ENCODE assay signal across 1 cellular context in genomic region chr14:69703047-69704046, GRCh38.
A peak's percentile ranks its signal among the peaks of the same experiment; 100 is the strongest.
TF ChIP-seq lines count a peak whose summit lies in the region.

No MANE protein-coding gene starts in this region.

TF ChIP-seq in HepG2, 621 proteins besides CTCF, POLR2A, EP300 and RAD21 (continued from another document and continues in another):
- TF ChIP-seq, protein P1, sequence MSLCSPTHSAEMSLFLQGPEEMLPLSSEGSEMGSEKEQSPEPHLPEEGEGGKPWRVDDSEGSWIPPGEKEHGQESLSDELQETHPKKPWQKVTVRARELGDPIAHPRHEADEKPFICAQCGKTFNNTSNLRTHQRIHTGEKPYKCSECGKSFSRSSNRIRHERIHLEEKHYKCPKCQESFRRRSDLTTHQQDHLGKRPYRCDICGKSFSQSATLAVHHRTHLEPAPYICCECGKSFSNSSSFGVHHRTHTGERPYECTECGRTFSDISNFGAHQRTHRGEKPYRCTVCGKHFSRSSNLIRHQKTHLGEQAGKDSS (CRISPR knock-in tag; IDR thresholded peaks at IDR 0.05; ENCODE audit: borderline replicate concordance, low read depth) = no peak
- no peak for TF ChIP-seq ASH2L (IDR thresholded peaks at IDR 0.05; ENCODE audit: insufficient read length, low read depth, low read length)
- TF ChIP-seq, protein P2, sequence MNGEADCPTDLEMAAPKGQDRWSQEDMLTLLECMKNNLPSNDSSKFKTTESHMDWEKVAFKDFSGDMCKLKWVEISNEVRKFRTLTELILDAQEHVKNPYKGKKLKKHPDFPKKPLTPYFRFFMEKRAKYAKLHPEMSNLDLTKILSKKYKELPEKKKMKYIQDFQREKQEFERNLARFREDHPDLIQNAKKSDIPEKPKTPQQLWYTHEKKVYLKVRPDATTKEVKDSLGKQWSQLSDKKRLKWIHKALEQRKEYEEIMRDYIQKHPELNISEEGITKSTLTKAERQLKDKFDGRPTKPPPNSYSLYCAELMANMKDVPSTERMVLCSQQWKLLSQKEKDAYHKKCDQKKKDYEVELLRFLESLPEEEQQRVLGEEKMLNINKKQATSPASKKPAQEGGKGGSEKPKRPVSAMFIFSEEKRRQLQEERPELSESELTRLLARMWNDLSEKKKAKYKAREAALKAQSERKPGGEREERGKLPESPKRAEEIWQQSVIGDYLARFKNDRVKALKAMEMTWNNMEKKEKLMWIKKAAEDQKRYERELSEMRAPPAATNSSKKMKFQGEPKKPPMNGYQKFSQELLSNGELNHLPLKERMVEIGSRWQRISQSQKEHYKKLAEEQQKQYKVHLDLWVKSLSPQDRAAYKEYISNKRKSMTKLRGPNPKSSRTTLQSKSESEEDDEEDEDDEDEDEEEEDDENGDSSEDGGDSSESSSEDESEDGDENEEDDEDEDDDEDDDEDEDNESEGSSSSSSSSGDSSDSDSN (CRISPR knock-in tag; IDR thresholded peaks at IDR 0.05) = no peak
- TF ChIP-seq RXRB (CRISPR knock-in tag; IDR thresholded peaks at IDR 0.05; ENCODE audit: borderline replicate concordance) = peak; percentile 13; the same call in 1 of the 2 replicates
- TF ChIP-seq SNRNP70 (IDR thresholded peaks at IDR 0.05; ENCODE audit: low read depth, low read length) = no peak
- no peak for TF ChIP-seq ZNF205 (CRISPR knock-in tag; IDR thresholded peaks at IDR 0.05)
- TF ChIP-seq ZNF772 (CRISPR knock-in tag; IDR thresholded peaks at IDR 0.05) = no peak
- TF ChIP-seq, protein P3, sequence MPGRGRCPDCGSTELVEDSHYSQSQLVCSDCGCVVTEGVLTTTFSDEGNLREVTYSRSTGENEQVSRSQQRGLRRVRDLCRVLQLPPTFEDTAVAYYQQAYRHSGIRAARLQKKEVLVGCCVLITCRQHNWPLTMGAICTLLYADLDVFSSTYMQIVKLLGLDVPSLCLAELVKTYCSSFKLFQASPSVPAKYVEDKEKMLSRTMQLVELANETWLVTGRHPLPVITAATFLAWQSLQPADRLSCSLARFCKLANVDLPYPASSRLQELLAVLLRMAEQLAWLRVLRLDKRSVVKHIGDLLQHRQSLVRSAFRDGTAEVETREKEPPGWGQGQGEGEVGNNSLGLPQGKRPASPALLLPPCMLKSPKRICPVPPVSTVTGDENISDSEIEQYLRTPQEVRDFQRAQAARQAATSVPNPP (CRISPR knock-in tag; IDR thresholded peaks at IDR 0.05) = no peak
- TF ChIP-seq, protein P4, sequence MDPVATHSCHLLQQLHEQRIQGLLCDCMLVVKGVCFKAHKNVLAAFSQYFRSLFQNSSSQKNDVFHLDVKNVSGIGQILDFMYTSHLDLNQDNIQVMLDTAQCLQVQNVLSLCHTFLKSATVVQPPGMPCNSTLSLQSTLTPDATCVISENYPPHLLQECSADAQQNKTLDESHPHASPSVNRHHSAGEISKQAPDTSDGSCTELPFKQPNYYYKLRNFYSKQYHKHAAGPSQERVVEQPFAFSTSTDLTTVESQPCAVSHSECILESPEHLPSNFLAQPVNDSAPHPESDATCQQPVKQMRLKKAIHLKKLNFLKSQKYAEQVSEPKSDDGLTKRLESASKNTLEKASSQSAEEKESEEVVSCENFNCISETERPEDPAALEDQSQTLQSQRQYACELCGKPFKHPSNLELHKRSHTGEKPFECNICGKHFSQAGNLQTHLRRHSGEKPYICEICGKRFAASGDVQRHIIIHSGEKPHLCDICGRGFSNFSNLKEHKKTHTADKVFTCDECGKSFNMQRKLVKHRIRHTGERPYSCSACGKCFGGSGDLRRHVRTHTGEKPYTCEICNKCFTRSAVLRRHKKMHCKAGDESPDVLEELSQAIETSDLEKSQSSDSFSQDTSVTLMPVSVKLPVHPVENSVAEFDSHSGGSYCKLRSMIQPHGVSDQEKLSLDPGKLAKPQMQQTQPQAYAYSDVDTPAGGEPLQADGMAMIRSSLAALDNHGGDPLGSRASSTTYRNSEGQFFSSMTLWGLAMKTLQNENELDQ (CRISPR knock-in tag; IDR thresholded peaks at IDR 0.05; ENCODE audit: borderline replicate concordance) = no peak
- no peak for TF ChIP-seq ZNF766 (CRISPR knock-in tag; IDR thresholded peaks at IDR 0.05; ENCODE audit: borderline replicate concordance)
- no peak for TF ChIP-seq U2AF2 (IDR thresholded peaks at IDR 0.05; ENCODE audit: low read depth, low read length)
- TF ChIP-seq NFE2L1 (CRISPR knock-in tag; IDR thresholded peaks at IDR 0.05; ENCODE audit: borderline replicate concordance) = no peak
- TF ChIP-seq, protein P5, sequence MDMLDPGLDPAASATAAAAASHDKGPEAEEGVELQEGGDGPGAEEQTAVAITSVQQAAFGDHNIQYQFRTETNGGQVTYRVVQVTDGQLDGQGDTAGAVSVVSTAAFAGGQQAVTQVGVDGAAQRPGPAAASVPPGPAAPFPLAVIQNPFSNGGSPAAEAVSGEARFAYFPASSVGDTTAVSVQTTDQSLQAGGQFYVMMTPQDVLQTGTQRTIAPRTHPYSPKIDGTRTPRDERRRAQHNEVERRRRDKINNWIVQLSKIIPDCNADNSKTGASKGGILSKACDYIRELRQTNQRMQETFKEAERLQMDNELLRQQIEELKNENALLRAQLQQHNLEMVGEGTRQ (IDR thresholded peaks at IDR 0.05; ENCODE audit: low read depth, low read length) = no peak
- TF ChIP-seq, protein P5 (CRISPR knock-in tag; IDR thresholded peaks at IDR 0.05; ENCODE audit: borderline replicate concordance) = no peak
- no peak for TF ChIP-seq ZNF225 (CRISPR knock-in tag; IDR thresholded peaks at IDR 0.05)
- TF ChIP-seq, protein P6, sequence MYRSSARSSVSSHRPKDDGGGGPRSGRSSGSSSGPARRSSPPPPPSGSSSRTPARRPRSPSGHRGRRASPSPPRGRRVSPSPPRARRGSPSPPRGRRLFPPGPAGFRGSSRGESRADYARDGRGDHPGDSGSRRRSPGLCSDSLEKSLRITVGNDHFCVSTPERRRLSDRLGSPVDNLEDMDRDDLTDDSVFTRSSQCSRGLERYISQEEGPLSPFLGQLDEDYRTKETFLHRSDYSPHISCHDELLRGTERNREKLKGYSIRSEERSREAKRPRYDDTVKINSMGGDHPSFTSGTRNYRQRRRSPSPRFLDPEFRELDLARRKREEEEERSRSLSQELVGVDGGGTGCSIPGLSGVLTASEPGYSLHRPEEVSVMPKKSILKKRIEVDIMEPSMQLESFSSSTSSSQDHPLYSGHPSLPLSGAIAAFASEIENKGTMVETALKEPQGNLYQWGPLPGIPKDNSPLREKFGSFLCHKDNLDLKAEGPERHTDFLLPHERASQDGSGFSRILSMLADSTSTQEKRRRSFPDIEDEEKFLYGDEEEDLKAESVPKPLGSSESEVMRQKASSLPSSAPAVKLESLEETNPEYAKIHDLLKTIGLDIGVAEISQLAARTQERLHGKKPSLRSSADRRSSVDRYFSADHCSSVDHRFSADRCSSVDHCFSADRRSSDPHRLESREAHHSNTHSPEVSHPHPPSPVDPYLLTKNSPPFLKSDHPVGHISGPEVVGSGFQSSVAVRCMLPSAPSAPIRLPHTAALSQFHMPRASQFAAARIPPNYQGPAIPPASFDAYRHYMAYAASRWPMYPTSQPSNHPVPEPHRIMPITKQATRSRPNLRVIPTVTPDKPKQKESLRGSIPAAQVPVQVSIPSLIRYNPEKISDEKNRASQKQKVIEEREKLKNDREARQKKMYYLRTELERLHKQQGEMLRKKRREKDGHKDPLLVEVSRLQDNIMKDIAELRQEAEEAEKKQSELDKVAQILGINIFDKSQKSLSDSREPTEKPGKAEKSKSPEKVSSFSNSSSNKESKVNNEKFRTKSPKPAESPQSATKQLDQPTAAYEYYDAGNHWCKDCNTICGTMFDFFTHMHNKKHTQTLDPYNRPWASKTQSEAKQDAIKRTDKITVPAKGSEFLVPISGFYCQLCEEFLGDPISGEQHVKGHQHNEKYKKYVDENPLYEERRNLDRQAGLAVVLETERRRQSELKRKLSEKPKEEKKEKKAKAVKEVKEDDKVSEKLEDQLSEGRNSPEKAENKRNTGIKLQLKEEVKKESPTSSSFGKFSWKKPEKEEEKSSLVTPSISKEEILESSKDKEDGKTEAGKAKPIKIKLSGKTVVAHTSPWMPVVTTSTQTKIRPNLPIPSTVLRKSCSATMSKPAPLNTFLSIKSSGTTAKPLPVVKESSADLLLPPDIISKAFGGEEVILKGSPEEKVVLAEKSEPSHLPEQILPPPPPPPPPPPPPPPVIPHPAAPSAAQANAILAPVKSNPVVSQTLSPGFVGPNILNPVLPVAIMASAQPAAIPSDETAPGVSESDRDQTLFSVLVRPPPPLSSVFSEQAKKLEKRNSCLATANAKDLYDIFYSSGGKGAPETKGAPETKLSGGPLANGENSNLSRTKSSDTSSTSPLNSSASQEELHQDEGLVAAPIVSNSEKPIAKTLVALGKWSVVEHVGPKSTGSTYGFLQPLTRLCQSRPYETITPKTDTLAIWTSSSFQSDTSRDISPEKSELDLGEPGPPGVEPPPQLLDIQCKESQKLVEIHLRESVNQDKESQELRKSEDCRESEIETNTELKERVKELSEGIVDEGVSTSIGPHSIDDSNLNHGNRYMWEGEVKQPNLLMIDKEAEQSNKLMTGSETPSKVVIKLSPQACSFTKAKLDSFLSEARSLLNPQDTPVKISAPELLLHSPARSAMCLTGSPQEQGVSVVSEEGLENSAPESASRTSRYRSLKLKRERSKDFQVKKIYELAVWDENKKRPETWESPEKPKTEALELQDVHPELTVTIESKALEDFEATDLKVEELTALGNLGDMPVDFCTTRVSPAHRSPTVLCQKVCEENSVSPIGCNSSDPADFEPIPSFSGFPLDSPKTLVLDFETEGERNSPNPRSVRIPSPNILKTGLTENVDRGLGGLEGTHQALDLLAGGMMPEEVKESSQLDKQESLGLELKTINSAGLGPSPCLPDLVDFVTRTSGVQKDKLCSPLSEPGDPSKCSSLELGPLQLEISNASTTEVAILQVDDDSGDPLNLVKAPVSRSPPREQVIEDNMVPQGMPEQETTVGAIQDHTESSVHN (CRISPR knock-in tag; IDR thresholded peaks at IDR 0.05) = no peak
- TF ChIP-seq, protein P7, sequence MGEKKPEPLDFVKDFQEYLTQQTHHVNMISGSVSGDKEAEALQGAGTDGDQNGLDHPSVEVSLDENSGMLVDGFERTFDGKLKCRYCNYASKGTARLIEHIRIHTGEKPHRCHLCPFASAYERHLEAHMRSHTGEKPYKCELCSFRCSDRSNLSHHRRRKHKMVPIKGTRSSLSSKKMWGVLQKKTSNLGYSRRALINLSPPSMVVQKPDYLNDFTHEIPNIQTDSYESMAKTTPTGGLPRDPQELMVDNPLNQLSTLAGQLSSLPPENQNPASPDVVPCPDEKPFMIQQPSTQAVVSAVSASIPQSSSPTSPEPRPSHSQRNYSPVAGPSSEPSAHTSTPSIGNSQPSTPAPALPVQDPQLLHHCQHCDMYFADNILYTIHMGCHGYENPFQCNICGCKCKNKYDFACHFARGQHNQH (CRISPR knock-in tag; IDR thresholded peaks at IDR 0.05) = no peak
- no peak for TF ChIP-seq E2F1 (CRISPR knock-in tag; IDR thresholded peaks at IDR 0.05)
- no peak for TF ChIP-seq ZNF879 (CRISPR knock-in tag; IDR thresholded peaks at IDR 0.05)
- no peak for TF ChIP-seq ELF3 (CRISPR knock-in tag; IDR thresholded peaks at IDR 0.05)
- TF ChIP-seq KDM1A (CRISPR knock-in tag; IDR thresholded peaks at IDR 0.05) = no peak
- no peak for TF ChIP-seq SMAD1 (CRISPR knock-in tag; IDR thresholded peaks at IDR 0.05; ENCODE audit: borderline replicate concordance, low read depth)
- TF ChIP-seq ZBTB14 (CRISPR knock-in tag; IDR thresholded peaks at IDR 0.05) = no peak
- no peak for TF ChIP-seq MAF1 (CRISPR knock-in tag; IDR thresholded peaks at IDR 0.05; ENCODE audit: borderline replicate concordance)
- no peak for TF ChIP-seq ZKSCAN1 (IDR thresholded peaks at IDR 0.05; ENCODE audit: low read length)
- no peak for TF ChIP-seq PRPF4 (IDR thresholded peaks at IDR 0.05; ENCODE audit: low read depth, low read length, poor library complexity, severe bottlenecking)
- TF ChIP-seq, protein P8, sequence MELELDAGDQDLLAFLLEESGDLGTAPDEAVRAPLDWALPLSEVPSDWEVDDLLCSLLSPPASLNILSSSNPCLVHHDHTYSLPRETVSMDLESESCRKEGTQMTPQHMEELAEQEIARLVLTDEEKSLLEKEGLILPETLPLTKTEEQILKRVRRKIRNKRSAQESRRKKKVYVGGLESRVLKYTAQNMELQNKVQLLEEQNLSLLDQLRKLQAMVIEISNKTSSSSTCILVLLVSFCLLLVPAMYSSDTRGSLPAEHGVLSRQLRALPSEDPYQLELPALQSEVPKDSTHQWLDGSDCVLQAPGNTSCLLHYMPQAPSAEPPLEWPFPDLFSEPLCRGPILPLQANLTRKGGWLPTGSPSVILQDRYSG (CRISPR knock-in tag; IDR thresholded peaks at IDR 0.05) = no peak
- TF ChIP-seq ZNF256 (CRISPR knock-in tag; conservative IDR thresholded peaks at IDR 0.05) = no peak
- TF ChIP-seq GMEB2 (CRISPR knock-in tag; IDR thresholded peaks at IDR 0.05; ENCODE audit: low read depth) = no peak
